Comparison of ENCODE assay signal across 8 cellular contexts in genomic region chr3:71062920-71063767, GRCh38.
A peak's percentile ranks its signal among the peaks of the same experiment; 100 is the strongest.
DNase-seq lines count a peak whose midpoint lies in the region; ATAC-seq, FAIRE-seq and TF ChIP-seq lines count a peak whose summit lies in the region.

No MANE protein-coding gene starts in this region.

- peaks cover 10% of the 10 kb centered on the region for H4K20me1 ChIP-seq in astrocyte (ENCODE audit: insufficient read depth, low read length)

- H3K4me3 ChIP-seq in HUES6 (ENCODE audit: low read depth, low read length) (peak overlapping the region; percentile 63), astrocyte (ENCODE audit: insufficient read depth, low read depth, low read length) (peak overlapping the region; percentile 95), upper lobe of right lung (peak overlapping the region; percentile 66)

- H3K27ac ChIP-seq in HUES6 (ENCODE audit: low read depth, low read length): no peak overlapping the region
- H3K27ac ChIP-seq in astrocyte (ENCODE audit: low read depth, low read length): peak overlapping the region; percentile 98
- H3K27ac ChIP-seq in upper lobe of right lung: peak overlapping the region; percentile 88

- FAIRE-seq in astrocyte (lab: Jason Lieb, UNC): no peak

- H3K4me1 ChIP-seq in HUES6 (ENCODE audit: control insufficient read depth, insufficient read depth, low read length) (peaks cover 68% of the 10 kb centered on the region), astrocyte (ENCODE audit: insufficient read depth, low read length) (peaks cover 38% of the 10 kb centered on the region), upper lobe of right lung (peaks cover 46% of the 10 kb centered on the region)

- H3K36me3 ChIP-seq in HUES6 (ENCODE audit: control insufficient read depth, insufficient read depth, low read length) (no peaks in the 10 kb centered on the region), astrocyte (ENCODE audit: insufficient read depth, low read length) (no peaks in the 10 kb centered on the region), upper lobe of right lung (no peaks in the 10 kb centered on the region)

- H3K9ac ChIP-seq in HUES6 (ENCODE audit: low read length): no peak overlapping the region
- peak overlapping the region; percentile 98 for H3K9ac ChIP-seq in astrocyte (ENCODE audit: low read length)

- H3K9me3 ChIP-seq in HUES6 (ENCODE audit: control insufficient read depth, insufficient read depth, low read depth, low read length) (no peaks in the 10 kb centered on the region), astrocyte (ENCODE audit: insufficient read depth, low read depth, low read length) (no peaks in the 10 kb centered on the region), upper lobe of right lung (no peaks in the 10 kb centered on the region)

- no peaks in the 10 kb centered on the region for H3K27me3 Mint-ChIP-seq in astrocyte (ENCODE audit: low read depth, unreplicated experiment)

- peaks cover 41% of the 10 kb centered on the region for H3K4me1 Mint-ChIP-seq in astrocyte (ENCODE audit: low read depth, unreplicated experiment)

- H3K79me2 ChIP-seq in astrocyte (ENCODE audit: insufficient read depth, low read length): peaks cover 95% of the 10 kb centered on the region

- no peaks in the 10 kb centered on the region for H3K36me3 Mint-ChIP-seq in astrocyte (ENCODE audit: low read depth, unreplicated experiment)

- ATAC-seq in upper lobe of right lung (no peak), GM21825 (IDR thresholded peaks at IDR 0.05; ENCODE audit: unreplicated experiment) (no peak)

- intact Hi-C loops in upper lobe of right lung (cut with DNase I): no loop called here

- H3K27me3 ChIP-seq in HUES6 (ENCODE audit: control insufficient read depth, insufficient read depth, low read length) (no peaks in the 10 kb centered on the region), astrocyte (ENCODE audit: insufficient read depth, low read length) (no peaks in the 10 kb centered on the region), upper lobe of right lung (no peaks in the 10 kb centered on the region)

- no peak overlapping the region for H2AFZ ChIP-seq in astrocyte (ENCODE audit: low read depth, low read length)

- TF ChIP-seq CTCF in astrocyte (IDR thresholded peaks at IDR 0.05; ENCODE audit: insufficient read depth, low read depth, low read length) (no peak), upper lobe of right lung (IDR thresholded peaks at IDR 0.05) (no peak)

- peak; percentile 22 for DNase-seq in stimulated activated CD4-positive, alpha-beta T cell treated with anti-CD3 and anti-CD28 coated beads, Interleukin-1b, Interleukin-23, amount 100 ng/mL, for 48 hours
- no peak for DNase-seq in stimulated activated CD4-positive, alpha-beta T cell treated with anti-CD3 and anti-CD28 coated beads, Interleukin-2, amount 100 ng/mL, for 48 hours
- DNase-seq in astrocyte (ENCODE audit: low read depth) (peak; percentile 57), left kidney (ENCODE audit: low read depth, low spot score) (peak; percentile 70), upper lobe of right lung (no peak)
- DNase-seq in stimulated activated CD4-positive, alpha-beta T cell treated with anti-CD3 and anti-CD28 coated beads, Interleukin-12 subunit alpha, Interleukin-12 subunit beta, amount 100 ng/mL, for 4 hours: no peak

- H3K9me3 Mint-ChIP-seq in astrocyte (ENCODE audit: unreplicated experiment): no peaks in the 10 kb centered on the region

- no peak overlapping the region for H3K4me3 Mint-ChIP-seq in astrocyte (ENCODE audit: unreplicated experiment)

- peak overlapping the region; percentile 97 for H3K4me2 ChIP-seq in astrocyte (ENCODE audit: low read length)

- no peak overlapping the region for H3K27ac Mint-ChIP-seq in astrocyte (ENCODE audit: unreplicated experiment)

Comparison
In these comparisons a context has a peak if more than half of its experiments do, and no peak if none do; other contexts are left out.
1. DNase-seq: peak in stimulated activated CD4-positive, alpha-beta T cell treated with anti-CD3 and anti-CD28 coated beads, Interleukin-1b, Interleukin-23, amount 100 ng/mL, for 48 hours (single experiment), astrocyte (single experiment) and left kidney (single experiment); none in stimulated activated CD4-positive, alpha-beta T cell treated with anti-CD3 and anti-CD28 coated beads, Interleukin-2, amount 100 ng/mL, for 48 hours (0 of 2), upper lobe of right lung (single experiment) and stimulated activated CD4-positive, alpha-beta T cell treated with anti-CD3 and anti-CD28 coated beads, Interleukin-12 subunit alpha, Interleukin-12 subunit beta, amount 100 ng/mL, for 4 hours (single experiment).
2. Peak in every context shown above with its lines, with median percentiles within 50 percentile points of each other: H3K4me3 ChIP-seq.